In genomic region chr16:54424043-54424451, GRCh38 we compare ENCODE assay signal across 13 cellular contexts.
"Had no signal": no experiment of that assay in that cellular context is flagged by ENCODE, and none has a peak within 500 bp of the region (broad histone marks: within the 10 kb centered on the region; RNA-seq: fewer than 3 reads in every experiment).

No MANE protein-coding gene starts in this region.

- H3K9me3 ChIP-seq: uterus had no signal

- H3K27ac ChIP-seq: left ventricle myocardium inferior, uterus had no signal

- H3K4me1 ChIP-seq: uterus had no signal

- DNase-seq: activated CD4-positive, alpha-beta T cell treated with anti-CD3 and anti-CD28 coated beads, Interleukin-2, amount 50 U/mL, for 4 hours; activated CD4-positive, CD25-positive, alpha-beta regulatory T cell treated with anti-CD3 and anti-CD28 coated beads, Interleukin-2, amount 50 U/mL, for 72 hours; activated effector memory CD4-positive, alpha-beta T cell treated with Interleukin-2 at 50 U/mL for 16 hours; activated T-cell treated with anti-CD3 and anti-CD28 coated beads, Interleukin-2, amount 50 U/mL, for 1 hour; amygdala; cerebellar nuclear complex; glutamatergic neuron; immature natural killer cell; left ventricle myocardium inferior; mesendoderm; stimulated activated CD4-positive, alpha-beta T cell treated with anti-CD3 and anti-CD28 coated beads, Interleukin-4, amount 100 ng/mL, for 4 hours; uterus had no signal

- H3K36me3 ChIP-seq: left ventricle myocardium inferior, uterus had no signal

- FAIRE-seq: TTC549 had no signal

- H3K27me3 ChIP-seq: uterus had no signal

- H3K4me3 ChIP-seq: left ventricle myocardium inferior, uterus had no signal
